12 cellular contexts compared by ENCODE assay signal in the genomic region with DNA sequence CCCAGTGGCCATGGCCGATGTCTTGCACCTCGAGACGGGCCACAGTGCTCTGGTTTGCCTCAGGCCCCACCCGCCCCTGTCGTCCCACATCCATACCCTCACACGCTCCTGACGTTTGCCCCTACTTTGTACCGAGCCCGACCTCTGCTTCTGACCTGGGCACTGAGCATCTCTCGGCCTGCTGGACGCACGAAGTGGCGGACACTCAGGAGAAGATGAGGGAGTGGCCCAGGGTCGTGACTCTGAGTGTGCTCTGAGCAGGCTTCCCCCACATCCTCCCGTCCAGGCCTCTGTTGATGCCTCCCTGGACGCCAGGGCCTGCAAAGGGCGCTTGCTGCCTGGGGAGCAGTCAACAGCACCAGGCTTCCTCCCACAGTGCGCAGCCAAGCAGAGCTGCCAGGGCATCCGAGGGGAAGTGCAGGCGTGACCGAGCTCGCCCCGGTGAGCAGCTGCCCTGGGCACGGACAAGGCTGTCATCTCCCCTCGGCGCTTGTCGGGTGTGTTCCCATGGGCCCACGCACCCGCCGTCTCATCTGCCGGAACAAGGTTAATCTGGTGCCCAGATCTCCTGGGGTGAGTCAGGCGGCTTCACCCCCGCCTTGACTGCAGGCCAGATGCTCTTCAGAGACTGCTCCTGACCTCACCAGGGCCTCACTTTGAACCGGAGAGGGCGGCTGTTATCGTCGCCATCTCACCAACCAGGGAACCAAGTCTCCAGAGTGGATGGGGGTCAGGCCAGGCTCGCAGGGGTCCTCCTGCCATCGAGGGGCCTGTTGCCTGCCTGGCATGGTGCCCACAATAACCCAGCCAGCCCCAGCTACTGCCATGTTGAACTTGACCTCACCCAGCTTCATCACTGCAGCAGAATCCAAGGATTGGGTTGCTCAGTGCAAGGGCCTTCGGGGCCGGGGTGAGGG. TPM values are rescaled to one million over a fixed set of nuclear protein-coding genes. Genes with fewer than 3 reads are reported as not detected.
DNase-seq lines count a peak whose midpoint lies in the region; ATAC-seq, FAIRE-seq and TF ChIP-seq lines count a peak whose summit lies in the region.
"Had no signal": no experiment of that assay in that cellular context is flagged by ENCODE, and none has a peak within 500 bp of the region (broad histone marks: within the 10 kb centered on the region; RNA-seq: fewer than 3 reads in every experiment).

No MANE protein-coding gene starts in this region.

- no peak overlapping the region for H2AFZ ChIP-seq in astrocyte (ENCODE audit: low read depth, low read length)

- H3K4me2 ChIP-seq in astrocyte (ENCODE audit: low read length) = peak overlapping the region; percentile 41

- H3K9me3 Mint-ChIP-seq in astrocyte (ENCODE audit: unreplicated experiment) = no peaks in the 10 kb centered on the region
- H3K9me3 Mint-ChIP-seq in neural crest cell = no peaks in the 10 kb centered on the region
- H3K9me3 Mint-ChIP-seq: activated naive CD8-positive, alpha-beta T cell treated with anti-CD3 and anti-CD28 coated beads, Interleukin-2, amount 10 ng/mL, durations not matched to agents 7 days and 5 days; T-helper 1 cell treated with Interleukin-12 subunit alpha and Interleukin-12 subunit beta and Interleukin-4 antibody, amounts not matched to agents 30 μg/mL and 1 μg/mL, for 36 hours had no signal

- H3K27ac ChIP-seq in astrocyte (ENCODE audit: low read depth, low read length) = no peak overlapping the region

- H3K27ac Mint-ChIP-seq in astrocyte (ENCODE audit: unreplicated experiment) (no peak overlapping the region), neural crest cell (ENCODE audit: unreplicated experiment) (peak overlapping the region; percentile 35)
- H3K27ac Mint-ChIP-seq: activated naive CD8-positive, alpha-beta T cell treated with anti-CD3 and anti-CD28 coated beads, Interleukin-2, amount 10 ng/mL, durations not matched to agents 7 days and 5 days; T-helper 1 cell treated with Interleukin-12 subunit alpha and Interleukin-12 subunit beta and Interleukin-4 antibody, amounts not matched to agents 30 μg/mL and 1 μg/mL, for 36 hours had no signal

- intact Hi-C loops in posterior cingulate gyrus (cut with DNase I) = no loop called here

- H3K36me3 ChIP-seq in astrocyte (ENCODE audit: insufficient read depth, low read length) = no peaks in the 10 kb centered on the region

- H3K4me3 Mint-ChIP-seq in astrocyte (ENCODE audit: unreplicated experiment) (no peak overlapping the region), neural crest cell (no peak overlapping the region)
- H3K4me3 Mint-ChIP-seq: activated naive CD8-positive, alpha-beta T cell treated with anti-CD3 and anti-CD28 coated beads, Interleukin-2, amount 10 ng/mL, durations not matched to agents 7 days and 5 days; T-helper 1 cell treated with Interleukin-12 subunit alpha and Interleukin-12 subunit beta and Interleukin-4 antibody, amounts not matched to agents 30 μg/mL and 1 μg/mL, for 36 hours had no signal

- H3K4me1 Mint-ChIP-seq in astrocyte (ENCODE audit: low read depth, unreplicated experiment) (peaks cover 7% of the 10 kb centered on the region), neural crest cell (no peaks in the 10 kb centered on the region)

- FAIRE-seq in astrocyte (lab: Jason Lieb, UNC) = no peak

- peaks cover 34% of the 10 kb centered on the region for H3K4me1 ChIP-seq in astrocyte (ENCODE audit: insufficient read depth, low read length)

- H4K20me1 ChIP-seq in astrocyte (ENCODE audit: insufficient read depth, low read length) = peaks cover 13% of the 10 kb centered on the region

- H3K27me3 Mint-ChIP-seq in astrocyte (ENCODE audit: low read depth, unreplicated experiment) (peaks cover 6% of the 10 kb centered on the region), neural crest cell (ENCODE audit: low read depth) (no peaks in the 10 kb centered on the region)
- H3K27me3 Mint-ChIP-seq: activated naive CD8-positive, alpha-beta T cell treated with anti-CD3 and anti-CD28 coated beads, Interleukin-2, amount 10 ng/mL, durations not matched to agents 7 days and 5 days had no signal

- H3K4me3 ChIP-seq in astrocyte (ENCODE audit: insufficient read depth, low read depth, low read length) = no peak overlapping the region
- H3K4me3 ChIP-seq: heart left ventricle had no signal

- H3K9ac ChIP-seq in astrocyte (ENCODE audit: low read length) = no peak overlapping the region

- peak; percentile 83 for DNase-seq in DMS 273 treated with DMSO at 0.1 percent for 48 hours (lab: John Stamatoyannopoulos, UW)
- peak; percentile 75 for DNase-seq in NCI-H1105 (lab: John Stamatoyannopoulos, UW)
- DNase-seq in astrocyte (ENCODE audit: low read depth) = peak; percentile 65
- DNase-seq in neural crest cell (ENCODE audit: low read depth, low spot score) = no peak
- no peak for DNase-seq in activated CD8-positive, alpha-beta memory T cell treated with anti-CD3 and anti-CD28 coated beads, Interleukin-2, amount 50 U/mL, for 48 hours
- DNase-seq in posterior cingulate gyrus = no peak
- DNase-seq in T-helper 1 cell = no peak
- DNase-seq: activated naive CD8-positive, alpha-beta T cell treated with anti-CD3 and anti-CD28 coated beads, Interleukin-2, amount 10 ng/mL, durations not matched to agents 7 days and 5 days; heart left ventricle had no signal

- no peaks in the 10 kb centered on the region for H3K9me3 ChIP-seq in astrocyte (ENCODE audit: insufficient read depth, low read depth, low read length)
- H3K9me3 ChIP-seq: heart left ventricle had no signal

- ATAC-seq in GM19397 (IDR thresholded peaks at IDR 0.05; ENCODE audit: unreplicated experiment) = no peak
- ATAC-seq: heart left ventricle, sciatic nerve had no signal

- no peaks in the 10 kb centered on the region for H3K79me2 ChIP-seq in astrocyte (ENCODE audit: insufficient read depth, low read length)

- TF ChIP-seq CTCF in astrocyte (IDR thresholded peaks at IDR 0.05; ENCODE audit: insufficient read depth, low read depth, low read length) (no peak), neural crest cell (conservative IDR thresholded peaks at IDR 0.05) (no peak)

- no peaks in the 10 kb centered on the region for H3K36me3 Mint-ChIP-seq in astrocyte (ENCODE audit: low read depth, unreplicated experiment)
- H3K36me3 Mint-ChIP-seq in neural crest cell (ENCODE audit: low read depth) = no peaks in the 10 kb centered on the region
- H3K36me3 Mint-ChIP-seq: activated naive CD8-positive, alpha-beta T cell treated with anti-CD3 and anti-CD28 coated beads, Interleukin-2, amount 10 ng/mL, durations not matched to agents 7 days and 5 days had no signal

- H3K27me3 ChIP-seq in astrocyte (ENCODE audit: insufficient read depth, low read length) = no peaks in the 10 kb centered on the region
- H3K27me3 ChIP-seq: heart left ventricle had no signal

RNA-seq across cellular contexts. Expression of a gene that starts 27.2 kb away (rescaled TPM):
- 1.7 and 2.3 TPM in 2 replicates for total RNA-seq in astrocyte
- total RNA-seq in neural crest cell = not detected in 2 replicates
- total RNA-seq: activated naive CD8-positive, alpha-beta T cell treated with anti-CD3 and anti-CD28 coated beads, Interleukin-2, amount 10 ng/mL, durations not matched to agents 7 days and 5 days had no signal

Comparison
In these comparisons a context has a peak if more than half of its experiments do, and no peak if none do; other contexts are left out.
1. DNase-seq: peak in DMS 273 treated with DMSO at 0.1 percent for 48 hours (single experiment), NCI-H1105 (single experiment) and astrocyte (single experiment); none in neural crest cell (single experiment), activated CD8-positive, alpha-beta memory T cell treated with anti-CD3 and anti-CD28 coated beads, Interleukin-2, amount 50 U/mL, for 48 hours (single experiment), posterior cingulate gyrus (0 of 10) and T-helper 1 cell (0 of 5).